Comparison of ENCODE assay signal across 20 cellular contexts in the genomic region with DNA sequence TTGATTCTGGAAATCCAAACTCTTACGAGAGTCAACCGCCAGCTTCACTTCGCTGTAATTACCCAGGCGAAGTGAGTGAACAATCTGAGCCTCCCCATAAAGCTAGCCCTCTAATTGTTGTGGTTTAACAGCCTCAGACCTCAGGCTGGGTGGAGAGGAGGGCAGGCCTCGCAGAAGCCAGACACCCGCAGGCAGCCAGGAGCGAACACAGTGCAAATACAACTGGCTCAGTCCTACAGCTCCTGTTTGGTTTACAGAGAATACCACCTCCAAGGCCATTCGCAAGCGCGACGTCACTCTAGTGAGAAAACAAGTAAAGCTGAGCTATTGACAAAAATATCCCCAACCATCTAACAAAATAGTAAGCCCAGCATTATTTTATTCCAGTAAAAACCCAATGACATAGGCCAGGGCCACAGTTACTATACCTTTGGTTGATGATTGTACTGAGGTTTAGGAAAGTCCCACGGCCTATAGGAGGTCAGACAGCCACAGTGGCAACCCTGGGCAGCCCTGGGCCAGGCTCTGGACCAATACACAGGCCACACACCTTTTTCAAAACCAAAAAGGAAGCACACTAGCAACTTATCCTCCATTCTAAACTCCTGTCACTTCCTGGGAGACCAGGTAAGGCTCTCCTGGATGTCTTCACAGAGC.
A peak's percentile ranks its signal among the peaks of the same experiment; 100 is the strongest.
DNase-seq lines count a peak whose midpoint lies in the region; ATAC-seq, FAIRE-seq and TF ChIP-seq lines count a peak whose summit lies in the region.
"Had no signal": no experiment of that assay in that cellular context is flagged by ENCODE, and none has a peak within 500 bp of the region (broad histone marks: within the 10 kb centered on the region; RNA-seq: fewer than 3 reads in every experiment).

No MANE protein-coding gene starts in this region.

- no peaks in the 10 kb centered on the region; a peak in 1 of 4 replicates for H3K9me3 ChIP-seq in H1 (ENCODE audit: insufficient read depth in 2 of 2, low read depth in 1 of 2, low read length in 1 of 2)
- no peaks in the 10 kb centered on the region for H3K9me3 ChIP-seq in heart right ventricle
- H3K9me3 ChIP-seq: body of pancreas, esophagus squamous epithelium, MG63, tibial nerve had no signal

- peaks cover 0 to 5% (median 0%) of the 10 kb centered on the region in 4 experiments; a peak in 2 of 7 replicates for H3K4me1 ChIP-seq in H1 (replicated peaks in 1 of 4; ENCODE audit: control insufficient read depth in 3 of 4, insufficient read depth in 4 of 4, low read length in 3 of 4)
- H3K4me1 ChIP-seq in heart right ventricle, result peaks cover 0 to 16% (median 4%) of the 10 kb centered on the region in 9 donors
- H3K4me1 ChIP-seq: esophagus squamous epithelium, tibial nerve had no signal

- POLR2A ChIA-PET in H1 (lab: Charles Lee; ENCODE audit: partially characterized antibody), result no interaction called here

- 90% methylated on average over 12 of the region's 12 CpGs; no CpG with 5 or more reads in 1 of the 2 experiments for WGBS in H1 (ENCODE audit: extremely low coverage in 1 of 2, insufficient coverage in 1 of 2, insufficient read length in 1 of 2, insufficient replicate concordance in 2 of 2, low coverage in 1 of 2, low lambda C conversion rate in 2 of 2, missing lambda C conversion rate in 1 of 2), 2 experiments
- 90 to 94% methylated on average over 12 of the region's 12 CpGs for WGBS in heart right ventricle, 2 donors

- no peak overlapping the region for H3K27ac ChIP-seq in H1 (ENCODE audit: low read depth, low read length)
- no peak overlapping the region for H3K27ac ChIP-seq in heart right ventricle
- H3K27ac ChIP-seq: body of pancreas, esophagus squamous epithelium, tibial nerve had no signal

- no peak overlapping the region for H2BK120ac ChIP-seq in H1 (replicated peaks; ENCODE audit: low read depth, low read length)

- no peak for TF ChIP-seq RAD21 in H1 (IDR thresholded peaks at IDR 0.05 in 1 of 2, conservative IDR thresholded peaks at IDR 0.05 in 1 of 2; ENCODE audit: low read depth in 2 of 2, low read length in 2 of 2)

- CTCF ChIA-PET in H1 (lab: Charles Lee; ENCODE audit: partially characterized antibody), result interaction anchor here (0.6 to 1.0 kb wide), 2 partner anchors 10 to 11 kb away, joined by 3 to 4 read pairs; no protein-coding TSS in a partner anchor

- no peak overlapping the region for H3K9ac ChIP-seq in H1 (replicated peaks in 1 of 4; ENCODE audit: extremely low read depth in 1 of 4, low read depth in 3 of 4, low read length in 3 of 4)

- H3K14ac ChIP-seq in H1 (ENCODE audit: insufficient read length), result no peak overlapping the region

- no peak overlapping the region for H3K23ac ChIP-seq in H1 (ENCODE audit: insufficient read length)

- H3K56ac ChIP-seq in H1 (replicated peaks; ENCODE audit: insufficient read length, low read depth, low read length), result no peak overlapping the region

- H4K91ac ChIP-seq in H1 (replicated peaks; ENCODE audit: insufficient read length, low read length), result peak overlapping the region; percentile 6

- H3K18ac ChIP-seq in H1 (ENCODE audit: extremely low read depth, low read length), result no peak overlapping the region

- intact Hi-C loops in heart right ventricle (cut with DNase I), result no loop called here

- H2BK15ac ChIP-seq in H1 (ENCODE audit: low read length), result no peak overlapping the region; the same call in 1 of the 2 replicates

- H2AK5ac ChIP-seq in H1 (ENCODE audit: low read depth, low read length), result no peak overlapping the region

- no peak overlapping the region for H2BK5ac ChIP-seq in H1 (ENCODE audit: low read depth, low read length)

- no peak overlapping the region for H2AFZ ChIP-seq in H1 (ENCODE audit: low read length)

- no peak for TF ChIP-seq EP300 in H1 (IDR thresholded peaks at IDR 0.05; ENCODE audit: borderline replicate concordance in 1 of 2, low read depth in 2 of 2, low read length in 2 of 2)

- no peak for FAIRE-seq in H1 (lab: Jason Lieb, UNC)

- ATAC-seq in heart right ventricle (no peak), GM19023 (IDR thresholded peaks at IDR 0.05; ENCODE audit: unreplicated experiment) (no peak), GM21723 (IDR thresholded peaks at IDR 0.05; ENCODE audit: unreplicated experiment) (no peak), GM21576 (IDR thresholded peaks at IDR 0.05; ENCODE audit: unreplicated experiment) (no peak)
- ATAC-seq: body of pancreas; effector memory CD8-positive, alpha-beta T cell; HCT116; T-cell had no signal

- H3K36me3 ChIP-seq in H1 (ENCODE audit: control insufficient read depth in 2 of 4, insufficient read depth in 4 of 4, low read length in 3 of 4), result no peaks in the 10 kb centered on the region
- no peaks in the 10 kb centered on the region for H3K36me3 ChIP-seq in heart right ventricle
- H3K36me3 ChIP-seq: esophagus squamous epithelium, MG63, tibial nerve had no signal

- no peak overlapping the region for H3K4me3 ChIP-seq in H1 (ENCODE audit: extremely low read depth in 1 of 4, insufficient read depth in 2 of 4, low read depth in 3 of 4, low read length in 4 of 4)
- H3K4me3 ChIP-seq in heart right ventricle, result no peak overlapping the region
- H3K4me3 ChIP-seq: body of pancreas, esophagus squamous epithelium, MG63, tibial nerve had no signal

- no peaks in the 10 kb centered on the region for H3K79me2 ChIP-seq in H1 (ENCODE audit: control insufficient read depth in 1 of 2, insufficient read depth in 2 of 2, low read length in 2 of 2)

- H4K5ac ChIP-seq in H1 (ENCODE audit: insufficient read length, low read depth, low read length), result no peak overlapping the region

- no peaks in the 10 kb centered on the region for H4K20me1 ChIP-seq in H1 (replicated peaks in 1 of 2; ENCODE audit: control insufficient read depth in 1 of 2, insufficient read depth in 2 of 2, low read length in 2 of 2)

- H3K27me3 ChIP-seq in H1 (replicated peaks in 1 of 4; ENCODE audit: control insufficient read depth in 3 of 4, extremely low read depth in 1 of 4, insufficient read depth in 3 of 4, low read length in 3 of 4) (no peaks in the 10 kb centered on the region), heart right ventricle (no peaks in the 10 kb centered on the region)
- H3K27me3 ChIP-seq: body of pancreas, esophagus squamous epithelium, MG63, tibial nerve had no signal

- TF ChIP-seq POLR2A in H1 (IDR thresholded peaks at IDR 0.05; ENCODE audit: control extremely low read depth in 1 of 2, low read depth in 2 of 2, low read length in 2 of 2), result no peak

- DNase-seq in DMS153 (lab: John Stamatoyannopoulos, UW) (peak; percentile 75), H4 (ENCODE audit: low spot score) (peak; percentile 65), NCI-H2107 treated with DMSO at 0.1 percent for 48 hours (lab: John Stamatoyannopoulos, UW; ENCODE audit: unreplicated experiment) (peak; percentile 92), H1 (ENCODE audit: low read depth in 1 of 2, low spot score in 2 of 2) (no peak), heart right ventricle (no peak)
- DNase-seq: activated CD4-positive, alpha-beta T cell treated with anti-CD3 and anti-CD28 coated beads for 48 hours; body of pancreas; effector memory CD8-positive, alpha-beta T cell; esophagus squamous epithelium; MG63; midbrain; NCI-H1930; NCI-H510A treated with DMSO at 0.1 percent for 48 hours; stimulated activated naive CD4-positive, alpha-beta T cell; T-cell had no signal

- H3K4me2 ChIP-seq in H1 (ENCODE audit: insufficient read depth in 1 of 2, low read depth in 2 of 2, low read length in 2 of 2), result no peak overlapping the region

- no peak overlapping the region; the same call in 1 of the 2 replicates for H2BK20ac ChIP-seq in H1 (ENCODE audit: low read length)

- no peaks in the 10 kb centered on the region for H3K23me2 ChIP-seq in H1 (ENCODE audit: low read depth, low read length)

- TF ChIP-seq CTCF in H1 (IDR thresholded peaks at IDR 0.05; ENCODE audit: control extremely low read depth in 1 of 3, insufficient read depth in 1 of 3, low read depth in 1 of 3, low read length in 3 of 3) (no peak), heart right ventricle (IDR thresholded peaks at IDR 0.05) (no peak)

- H3K79me1 ChIP-seq in H1 (ENCODE audit: low read depth, low read length), result no peaks in the 10 kb centered on the region

- H2BK12ac ChIP-seq in H1 (ENCODE audit: low read depth, low read length), result no peak overlapping the region

- no peak overlapping the region for H4K8ac ChIP-seq in H1 (ENCODE audit: extremely low read depth, insufficient read depth, low read length)

- no peak overlapping the region for H3K4ac ChIP-seq in H1 (replicated peaks; ENCODE audit: insufficient read length, low read depth, low read length)

TF ChIP-seq in H1, 55 proteins besides CTCF, POLR2A, EP300 and RAD21 (continues in another document):
- TF ChIP-seq RNF2 (IDR thresholded peaks at IDR 0.05; ENCODE audit: borderline replicate concordance, low read depth, low read length, missing control alignments, poor library complexity, severe bottlenecking) (no peak), TBP (IDR thresholded peaks at IDR 0.05; ENCODE audit: low read depth, low read length) (no peak), SUZ12 (IDR thresholded peaks at IDR 0.05; ENCODE audit: low read length) (no peak), RFX5 (IDR thresholded peaks at IDR 0.05; ENCODE audit: borderline replicate concordance, low read depth, low read length) (no peak), EGR1 (IDR thresholded peaks at IDR 0.05; ENCODE audit: borderline replicate concordance, low read depth, low read length) (no peak), ASH2L (IDR thresholded peaks at IDR 0.05; ENCODE audit: low read length) (no peak), BACH1 (IDR thresholded peaks at IDR 0.05; ENCODE audit: low read length) (no peak), SIN3A (conservative IDR thresholded peaks at IDR 0.05 in 1 of 2, IDR thresholded peaks at IDR 0.05 in 1 of 2; ENCODE audit: low read depth in 1 of 2, low read length in 2 of 2) (no peak), EZH2 (IDR thresholded peaks at IDR 0.05; ENCODE audit: low read depth, low read length, severe bottlenecking) (no peak), CEBPB (IDR thresholded peaks at IDR 0.05; ENCODE audit: low read depth, low read length) (no peak), CHD2 (IDR thresholded peaks at IDR 0.05; ENCODE audit: low read length) (no peak), CTBP2 (IDR thresholded peaks at IDR 0.05; ENCODE audit: borderline replicate concordance, insufficient read depth, insufficient read length, low read length) (no peak), SP4 (IDR thresholded peaks at IDR 0.05; ENCODE audit: low read length) (no peak), BCL11A (IDR thresholded peaks at IDR 0.05; ENCODE audit: low read depth in 2 of 2, low read length in 2 of 2) (no peak)
- TF ChIP-seq, protein P1, sequence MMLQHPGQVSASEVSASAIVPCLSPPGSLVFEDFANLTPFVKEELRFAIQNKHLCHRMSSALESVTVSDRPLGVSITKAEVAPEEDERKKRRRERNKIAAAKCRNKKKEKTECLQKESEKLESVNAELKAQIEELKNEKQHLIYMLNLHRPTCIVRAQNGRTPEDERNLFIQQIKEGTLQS (IDR thresholded peaks at IDR 0.05; ENCODE audit: insufficient read depth, low read depth, low read length), result no peak

Comparison
In these comparisons a context has a peak if more than half of its experiments do, and no peak if none do; other contexts are left out.
1. DNase-seq: peak in DMS153 (single experiment), H4 (single experiment) and NCI-H2107 treated with DMSO at 0.1 percent for 48 hours (single experiment); none in H1 (0 of 2) and heart right ventricle (0 of 2).